ENCODE assay signal across 17 cellular contexts in genomic region chr11:70326843-70327242, GRCh38. TPM values are rescaled to one million over a fixed set of nuclear protein-coding genes. Genes with fewer than 3 reads are reported as not detected.
DNase-seq lines count a peak whose midpoint lies in the region; ATAC-seq and TF ChIP-seq lines count a peak whose summit lies in the region.
"Had no signal": no experiment of that assay in that cellular context is flagged by ENCODE, and none has a peak within 500 bp of the region (broad histone marks: within the 10 kb centered on the region; RNA-seq: fewer than 3 reads in every experiment).

No MANE protein-coding gene starts in this region.

- no peak overlapping the region for H3K4me3 ChIP-seq in A673 (ENCODE audit: low read depth, low read length, poor library complexity, severe bottlenecking)
- H3K4me3 ChIP-seq in adipocyte (ENCODE audit: low read length) = peak overlapping the region; percentile 65
- H3K4me3 ChIP-seq in sigmoid colon = no peak overlapping the region
- H3K4me3 ChIP-seq in mucosa of descending colon = no peak overlapping the region
- no peak overlapping the region for H3K4me3 ChIP-seq in foreskin fibroblast (ENCODE audit: low read depth in 1 of 2, low read length in 2 of 2)
- H3K4me3 ChIP-seq: lung, SJCRH30, testis had no signal

- TF ChIP-seq EP300 in sigmoid colon (IDR thresholded peaks at IDR 0.05) = no peak

- TF ChIP-seq CTCF in A673 (conservative IDR thresholded peaks at IDR 0.05; ENCODE audit: low read depth, low read length) = no peak
- TF ChIP-seq CTCF in sigmoid colon (IDR thresholded peaks at IDR 0.05) = no peak
- no peak for TF ChIP-seq CTCF in mucosa of descending colon (IDR thresholded peaks at IDR 0.05)
- TF ChIP-seq CTCF in foreskin fibroblast (IDR thresholded peaks at IDR 0.05; ENCODE audit: low read depth, low read length) = no peak

- peak overlapping the region; percentile 57 for H3K9ac ChIP-seq in adipocyte (ENCODE audit: low read length)

- CTCF ChIA-PET in A673 (lab: Charles Lee) = no interaction called here

- peaks cover 66% of the 10 kb centered on the region for H3K36me3 ChIP-seq in A673 (ENCODE audit: insufficient read depth, low read length, poor library complexity, severe bottlenecking)
- H3K36me3 ChIP-seq in adipocyte (ENCODE audit: control insufficient read depth, insufficient read depth, low read length, severe bottlenecking) = peaks cover 53% of the 10 kb centered on the region
- peaks cover 0 to 63% (median 28%) of the 10 kb centered on the region in 4 donors for H3K36me3 ChIP-seq in sigmoid colon
- no peaks in the 10 kb centered on the region for H3K36me3 ChIP-seq in mucosa of descending colon (ENCODE audit: low read depth)

- no peak for DNase-seq in A673 (ENCODE audit: low spot score)
- DNase-seq in adipocyte (ENCODE audit: low read depth) = no peak
- DNase-seq in iris pigment epithelial cell (ENCODE audit: low read depth) = peak; percentile 22
- no peak for DNase-seq in sigmoid colon
- DNase-seq in erythroblast (lab: John Stamatoyannopoulos, UW) = no peak
- no peak for DNase-seq in mucosa of descending colon
- no peak for DNase-seq in foreskin fibroblast
- DNase-seq: activated CD4-positive, alpha-beta memory T cell treated with anti-CD3 and anti-CD28 coated beads for 36 hours; KG1; NCI-H1092 treated with DMSO at 0.1 percent for 48 hours; NCI-H2171; nucleus accumbens; SJCRH30; stimulated activated CD4-positive, alpha-beta T cell treated with anti-CD3 and anti-CD28 coated beads, Interleukin-15, amount 100 ng/mL, for 24 hours had no signal

- H3K9me3 ChIP-seq in A673 (ENCODE audit: low read depth, low read length, poor library complexity, severe bottlenecking) (no peaks in the 10 kb centered on the region), adipocyte (ENCODE audit: control insufficient read depth, low read length) (no peaks in the 10 kb centered on the region), sigmoid colon (no peaks in the 10 kb centered on the region), mucosa of descending colon (no peaks in the 10 kb centered on the region)
- H3K9me3 ChIP-seq: SJCRH30, testis had no signal

- H3K27ac ChIP-seq in A673 (ENCODE audit: low read depth, low read length, poor library complexity, severe bottlenecking) = peak overlapping the region; percentile 70
- peak overlapping the region; percentile 20 to 71 (median 59) for H3K27ac ChIP-seq in sigmoid colon
- H3K27ac ChIP-seq: SJCRH30 had no signal

- POLR2A ChIA-PET in A673 (lab: Charles Lee; ENCODE audit: low non-redundant PET) = interaction anchor here (0.7 kb wide), 1 partner anchor 47 kb away, joined by 3 read pairs; no protein-coding TSS in a partner anchor

- ATAC-seq in mucosa of descending colon = no peak
- ATAC-seq in GM21717 (IDR thresholded peaks at IDR 0.05; ENCODE audit: unreplicated experiment) = no peak

- peaks cover 18% of the 10 kb centered on the region for H3K4me1 ChIP-seq in A673 (ENCODE audit: insufficient read depth, low read length, poor library complexity, severe bottlenecking)
- H3K4me1 ChIP-seq in adipocyte (ENCODE audit: control insufficient read depth, insufficient read depth, low read length) = peaks cover 45% of the 10 kb centered on the region
- peaks cover 0 to 32% (median 13%) of the 10 kb centered on the region in 4 donors for H3K4me1 ChIP-seq in sigmoid colon
- no peaks in the 10 kb centered on the region for H3K4me1 ChIP-seq in mucosa of descending colon (ENCODE audit: low read depth)
- H3K4me1 ChIP-seq: SJCRH30, testis had no signal

- no peaks in the 10 kb centered on the region for H3K27me3 ChIP-seq in A673 (replicated peaks; ENCODE audit: insufficient read depth, low read depth, low read length, poor library complexity)
- H3K27me3 ChIP-seq in adipocyte (replicated peaks; ENCODE audit: control insufficient read depth, insufficient read depth, low read length) = no peaks in the 10 kb centered on the region
- no peaks in the 10 kb centered on the region for H3K27me3 ChIP-seq in sigmoid colon
- H3K27me3 ChIP-seq: SJCRH30, testis had no signal

- intact Hi-C loops in A673 (cut with micrococcal nuclease; ENCODE audit: unreplicated experiment) (no loop called here), sigmoid colon (cut with DNase I) (loop anchor here (2.0 to 5.0 kb wide), 2 partner anchors 56 to 75 kb away; partner anchors contain the start of gene PPFIA1), mucosa of descending colon (cut with DNase I, micrococcal nuclease) (no loop called here)

- no TSS peak for BruUV-seq in A673 (replicated peaks; lab: Mats Ljungman, UMichigan)

- 66 to 86% methylated on average over 2 of the region's 2 CpGs for WGBS in sigmoid colon, 2 donors

- TF ChIP-seq POLR2A in sigmoid colon (IDR thresholded peaks at IDR 0.05) = no peak
- no peak for TF ChIP-seq POLR2A in erythroblast (IDR thresholded peaks at IDR 0.05; ENCODE audit: low read length)

RNA-seq across cellular contexts. Expression of gene PPFIA1, which starts 56.4 kb away (rescaled TPM):
- total RNA-seq in A673 (2021) (104 and 113 TPM in 2 replicates), sigmoid colon (10 to 100 TPM; 43.4 to 62.1 (median 51.2) TPM), mucosa of descending colon (10 to 100 TPM; 58.5 to 65.7 (median 65.0) TPM)
- polyA plus RNA-seq in sigmoid colon = 10 to 100 TPM; 13.2 to 24.8 (median 21.7) TPM
